Comparison of ENCODE assay signal across 22 cellular contexts in genomic region chr14:91477388-91477787, GRCh38. TPM values are rescaled to one million over a fixed set of nuclear protein-coding genes. Genes with fewer than 3 reads are reported as not detected.
DNase-seq lines count a peak whose midpoint lies in the region; ATAC-seq and TF ChIP-seq lines count a peak whose summit lies in the region.
"Had no signal": no experiment of that assay in that cellular context is flagged by ENCODE, and none has a peak within 500 bp of the region (broad histone marks: within the 10 kb centered on the region; RNA-seq: fewer than 3 reads in every experiment).

No MANE protein-coding gene starts in this region.

- peak overlapping the region; percentile 79 for H3K27ac Mint-ChIP-seq in stimulated activated naive CD8-positive, alpha-beta T cell treated with anti-CD3 and anti-CD28 coated beads, Interleukin-15, Interleukin-2, amounts not matched to agents 100 ng/mL and 50 ng/mL, for 24 hours
- peak overlapping the region in 1 of 2 donors; percentile 48 for H3K27ac Mint-ChIP-seq in stimulated activated naive CD8-positive, alpha-beta T cell treated with anti-CD3 and anti-CD28 coated beads, Interleukin-15, amount 100 ng/mL, for 72 hours
- peak overlapping the region; percentile 5 to 45 for H3K27ac Mint-ChIP-seq in T-cell
- peak overlapping the region; percentile 14 for H3K27ac Mint-ChIP-seq in glutamatergic neuron (ENCODE audit: unreplicated experiment)
- H3K27ac Mint-ChIP-seq in HFFc6, result no peak overlapping the region
- H3K27ac Mint-ChIP-seq: activated T-helper 1 cell treated with anti-CD3 and anti-CD28 coated beads, Interleukin-12 subunit alpha, Interleukin-12 subunit beta, Interleukin-2, Interleukin-4 antibody, amounts not matched to agents 30 ng/mL and 10 ng/mL and 1 ng/mL, durations not matched to agents 14 hours and 24 hours and 36 hours had no signal

- no peak overlapping the region for H3K4me3 ChIP-seq in coronary artery
- H3K4me3 ChIP-seq: heart right ventricle had no signal

- POLR2A ChIA-PET in T-cell (lab: Charles Lee), result interaction anchor here (0.5 to 0.6 kb wide), 2 partner anchors 14 to 63 kb away, joined by 4 to 12 read pairs; no protein-coding TSS in a partner anchor

- no peak overlapping the region for H3K27ac ChIP-seq in coronary artery
- H3K27ac ChIP-seq: heart right ventricle had no signal

- peaks cover 31% of the 10 kb centered on the region for H3K4me1 Mint-ChIP-seq in stimulated activated naive CD8-positive, alpha-beta T cell treated with anti-CD3 and anti-CD28 coated beads, Interleukin-15, Interleukin-2, amounts not matched to agents 100 ng/mL and 50 ng/mL, for 24 hours (ENCODE audit: low read depth)
- peaks cover 45% of the 10 kb centered on the region for H3K4me1 Mint-ChIP-seq in stimulated activated naive CD8-positive, alpha-beta T cell treated with anti-CD3 and anti-CD28 coated beads, Interleukin-15, amount 100 ng/mL, for 72 hours
- H3K4me1 Mint-ChIP-seq in T-cell, result peaks cover 42 to 51% (median 50%) of the 10 kb centered on the region in 3 donors
- H3K4me1 Mint-ChIP-seq in glutamatergic neuron (ENCODE audit: low read depth, unreplicated experiment), result no peaks in the 10 kb centered on the region
- H3K4me1 Mint-ChIP-seq in HFFc6 (ENCODE audit: low read depth), result peaks cover 10% of the 10 kb centered on the region

- H3K36me3 Mint-ChIP-seq in stimulated activated naive CD8-positive, alpha-beta T cell treated with anti-CD3 and anti-CD28 coated beads, Interleukin-15, Interleukin-2, amounts not matched to agents 100 ng/mL and 50 ng/mL, for 24 hours (ENCODE audit: low read depth), result peaks cover 76% of the 10 kb centered on the region
- H3K36me3 Mint-ChIP-seq in T-cell (peaks cover 66% of the 10 kb centered on the region), glutamatergic neuron (ENCODE audit: unreplicated experiment) (no peaks in the 10 kb centered on the region), HFFc6 (ENCODE audit: low read depth) (peaks cover 56% of the 10 kb centered on the region)

- no peaks in the 10 kb centered on the region for H3K27me3 Mint-ChIP-seq in stimulated activated naive CD8-positive, alpha-beta T cell treated with anti-CD3 and anti-CD28 coated beads, Interleukin-15, Interleukin-2, amounts not matched to agents 100 ng/mL and 50 ng/mL, for 24 hours
- no peaks in the 10 kb centered on the region for H3K27me3 Mint-ChIP-seq in stimulated activated naive CD8-positive, alpha-beta T cell treated with anti-CD3 and anti-CD28 coated beads, Interleukin-15, amount 100 ng/mL, for 72 hours
- no peaks in the 10 kb centered on the region for H3K27me3 Mint-ChIP-seq in T-cell
- no peaks in the 10 kb centered on the region for H3K27me3 Mint-ChIP-seq in glutamatergic neuron (ENCODE audit: unreplicated experiment)
- H3K27me3 Mint-ChIP-seq in HFFc6 (ENCODE audit: insufficient read depth), result no peaks in the 10 kb centered on the region

- no peak overlapping the region for H3K4me3 Mint-ChIP-seq in stimulated activated naive CD8-positive, alpha-beta T cell treated with anti-CD3 and anti-CD28 coated beads, Interleukin-15, Interleukin-2, amounts not matched to agents 100 ng/mL and 50 ng/mL, for 24 hours
- no peak overlapping the region for H3K4me3 Mint-ChIP-seq in stimulated activated naive CD8-positive, alpha-beta T cell treated with anti-CD3 and anti-CD28 coated beads, Interleukin-15, amount 100 ng/mL, for 72 hours
- H3K4me3 Mint-ChIP-seq in T-cell (no peak overlapping the region), glutamatergic neuron (ENCODE audit: unreplicated experiment) (no peak overlapping the region), HFFc6 (no peak overlapping the region)
- H3K4me3 Mint-ChIP-seq: activated T-helper 1 cell treated with anti-CD3 and anti-CD28 coated beads, Interleukin-12 subunit alpha, Interleukin-12 subunit beta, Interleukin-2, Interleukin-4 antibody, amounts not matched to agents 30 ng/mL and 10 ng/mL and 1 ng/mL, durations not matched to agents 14 hours and 24 hours and 36 hours had no signal

- CTCF ChIA-PET in T-cell (lab: Charles Lee), result interaction anchor here in 1 of 2 donors (0.7 kb wide), 1 partner anchor 567 kb away, joined by 5 read pairs; no protein-coding TSS in a partner anchor

- no peaks in the 10 kb centered on the region for H3K9me3 Mint-ChIP-seq in stimulated activated naive CD8-positive, alpha-beta T cell treated with anti-CD3 and anti-CD28 coated beads, Interleukin-15, Interleukin-2, amounts not matched to agents 100 ng/mL and 50 ng/mL, for 24 hours
- H3K9me3 Mint-ChIP-seq in stimulated activated naive CD8-positive, alpha-beta T cell treated with anti-CD3 and anti-CD28 coated beads, Interleukin-15, amount 100 ng/mL, for 72 hours, result no peaks in the 10 kb centered on the region
- H3K9me3 Mint-ChIP-seq in T-cell (no peaks in the 10 kb centered on the region), glutamatergic neuron (ENCODE audit: unreplicated experiment) (no peaks in the 10 kb centered on the region), HFFc6 (no peaks in the 10 kb centered on the region)
- H3K9me3 Mint-ChIP-seq: activated T-helper 1 cell treated with anti-CD3 and anti-CD28 coated beads, Interleukin-12 subunit alpha, Interleukin-12 subunit beta, Interleukin-2, Interleukin-4 antibody, amounts not matched to agents 30 ng/mL and 10 ng/mL and 1 ng/mL, durations not matched to agents 14 hours and 24 hours and 36 hours had no signal

- no peak for TF ChIP-seq CTCF in glutamatergic neuron (IDR thresholded peaks at IDR 0.05; ENCODE audit: partially characterized antibody, unreplicated experiment)
- TF ChIP-seq CTCF in HFFc6 (IDR thresholded peaks at IDR 0.05), result no peak
- TF ChIP-seq CTCF in coronary artery (IDR thresholded peaks at IDR 0.05), result no peak

- no peak for ATAC-seq in stimulated activated naive CD8-positive, alpha-beta T cell treated with anti-CD3 and anti-CD28 coated beads, Interleukin-15, amount 100 ng/mL, for 72 hours
- ATAC-seq in T-cell (replicated peaks in 1 of 4) (no peak), HG03135 (IDR thresholded peaks at IDR 0.05; ENCODE audit: unreplicated experiment) (no peak), HG02870 (IDR thresholded peaks at IDR 0.05; ENCODE audit: unreplicated experiment) (no peak)
- ATAC-seq: heart right ventricle, left cardiac atrium, Panc1 had no signal

- DNase-seq in stimulated activated naive CD8-positive, alpha-beta T cell treated with anti-CD3 and anti-CD28 coated beads, Interleukin-15, amount 100 ng/mL, for 72 hours, result no peak
- DNase-seq in T-cell (no peak), glutamatergic neuron (no peak), HFFc6 (no peak), coronary artery (ENCODE audit: low spot score) (no peak)
- DNase-seq: activated naive CD4-positive, alpha-beta T cell treated with anti-CD3 and anti-CD28 coated beads, Interleukin-2, amount 50 U/mL, for 16 hours; aorta; BE2C; Caco-2; central memory CD4-positive, alpha-beta T cell; DMS79 treated with DMSO at 0.1 percent for 48 hours; heart right ventricle; left cardiac atrium; NCI-H1105; NCI-H2029; NCI-H345; stimulated activated CD8-positive, alpha-beta memory T cell treated with anti-CD3 and anti-CD28 coated beads, Interleukin-4, amount 100 ng/mL, for 48 hours had no signal

RNA-seq across cellular contexts. Expression of gene PPP4R3A, which starts 32.7 kb away (rescaled TPM):
- total RNA-seq in T-cell, result 100 to 1,000 TPM; 158 to 200 (median 169) TPM
- total RNA-seq in glutamatergic neuron (ENCODE audit: unreplicated experiment), result 99.4 TPM
- total RNA-seq in HFFc6 (2021; fragmentation: NEBNext Ultra II Directional; extraction: Animal tissue kit (Norgen Biotek cat#: 25700)), result 10 to 100 TPM; 49.0 to 55.6 (median 53.3) TPM

RNA-seq across cellular contexts. Expression of gene CCDC88C, which starts 59.8 kb away (rescaled TPM):
- total RNA-seq in T-cell, result 100 to 1,000 TPM; 260 to 368 (median 275) TPM
- 68.0 TPM for total RNA-seq in glutamatergic neuron (ENCODE audit: unreplicated experiment)
- under 1 TPM in 3 of 6 experiments, not detected in 3; 0.09 to 0.61 (median 0.19) TPM for total RNA-seq in HFFc6 (2021; fragmentation: NEBNext Ultra II Directional; extraction: Animal tissue kit (Norgen Biotek cat#: 25700))

Comparison
In these comparisons a context has a peak if more than half of its experiments do, and no peak if none do; other contexts are left out.
1. RNA of gene CCDC88C, which starts 59.8 kb away (total RNA-seq): 260 to 368 TPM in T-cell and 68.0 TPM in glutamatergic neuron (single experiment); 0.09 to 0.61 TPM in HFFc6; every median in the first group is over 10 times any median in the second.